1 cellular context compared by ENCODE assay signal in the genomic region with DNA sequence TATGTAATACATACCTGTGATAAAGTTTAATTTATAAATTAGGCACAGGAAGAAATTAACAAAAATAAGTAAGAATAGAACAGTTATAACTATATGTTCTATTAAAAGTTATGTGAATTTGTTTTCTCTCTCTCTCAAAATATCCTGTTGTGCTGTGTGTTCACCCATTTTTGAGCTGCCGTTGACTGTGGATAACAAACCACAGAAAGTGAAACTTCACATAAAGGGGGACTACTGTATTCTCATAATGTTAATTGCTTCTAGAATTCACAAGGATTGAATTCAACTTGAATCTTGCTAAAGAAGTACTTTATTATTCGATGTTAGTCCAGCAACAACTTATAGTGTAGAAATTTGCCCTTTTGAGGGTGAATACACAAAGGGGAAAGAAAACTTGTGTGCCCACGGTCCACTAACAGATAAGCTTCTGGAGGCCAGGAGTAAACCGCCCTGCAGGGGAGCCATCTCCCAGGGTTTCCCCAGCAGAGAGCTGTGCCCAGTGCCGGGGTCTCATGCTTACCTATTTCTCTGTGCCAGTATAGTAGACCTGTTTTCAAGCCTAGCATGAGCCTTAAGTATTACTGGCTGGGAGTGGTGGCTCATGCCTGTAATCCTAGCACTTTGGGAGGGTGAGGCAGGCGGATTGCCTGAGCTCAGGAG.
TF ChIP-seq lines count a peak whose summit lies in the region.

No MANE protein-coding gene starts in this region.

TF ChIP-seq in SK-N-SH treated with all-trans-retinoic acid at 6 μM for 48 hours, 23 proteins besides CTCF, POLR2A, EP300 and RAD21 (continued from another document):
- TF ChIP-seq, protein P1, sequence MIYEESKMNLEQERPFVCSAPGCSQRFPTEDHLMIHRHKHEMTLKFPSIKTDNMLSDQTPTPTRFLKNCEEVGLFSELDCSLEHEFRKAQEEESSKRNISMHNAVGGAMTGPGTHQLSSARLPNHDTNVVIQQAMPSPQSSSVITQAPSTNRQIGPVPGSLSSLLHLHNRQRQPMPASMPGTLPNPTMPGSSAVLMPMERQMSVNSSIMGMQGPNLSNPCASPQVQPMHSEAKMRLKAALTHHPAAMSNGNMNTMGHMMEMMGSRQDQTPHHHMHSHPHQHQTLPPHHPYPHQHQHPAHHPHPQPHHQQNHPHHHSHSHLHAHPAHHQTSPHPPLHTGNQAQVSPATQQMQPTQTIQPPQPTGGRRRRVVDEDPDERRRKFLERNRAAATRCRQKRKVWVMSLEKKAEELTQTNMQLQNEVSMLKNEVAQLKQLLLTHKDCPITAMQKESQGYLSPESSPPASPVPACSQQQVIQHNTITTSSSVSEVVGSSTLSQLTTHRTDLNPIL (CRISPR knock-in tag; IDR thresholded peaks at IDR 0.05; ENCODE audit: low read depth) = no peak
- no peak for TF ChIP-seq ZNF70 (CRISPR knock-in tag; IDR thresholded peaks at IDR 0.05)
- no peak for TF ChIP-seq ARNTL (CRISPR knock-in tag; IDR thresholded peaks at IDR 0.05; ENCODE audit: borderline replicate concordance, low read depth)
- no peak for TF ChIP-seq OSR1 (CRISPR knock-in tag; IDR thresholded peaks at IDR 0.05)
- no peak for TF ChIP-seq ISL1 (CRISPR knock-in tag; IDR thresholded peaks at IDR 0.05)
- no peak for TF ChIP-seq ZC3H10 (CRISPR knock-in tag; IDR thresholded peaks at IDR 0.05)
- no peak for TF ChIP-seq CSDC2 (CRISPR knock-in tag; IDR thresholded peaks at IDR 0.05)
- no peak for TF ChIP-seq BACH2 (CRISPR knock-in tag; IDR thresholded peaks at IDR 0.05; ENCODE audit: borderline replicate concordance)
- TF ChIP-seq GLIS3 (CRISPR knock-in tag; IDR thresholded peaks at IDR 0.05) = no peak
- TF ChIP-seq, protein P2, sequence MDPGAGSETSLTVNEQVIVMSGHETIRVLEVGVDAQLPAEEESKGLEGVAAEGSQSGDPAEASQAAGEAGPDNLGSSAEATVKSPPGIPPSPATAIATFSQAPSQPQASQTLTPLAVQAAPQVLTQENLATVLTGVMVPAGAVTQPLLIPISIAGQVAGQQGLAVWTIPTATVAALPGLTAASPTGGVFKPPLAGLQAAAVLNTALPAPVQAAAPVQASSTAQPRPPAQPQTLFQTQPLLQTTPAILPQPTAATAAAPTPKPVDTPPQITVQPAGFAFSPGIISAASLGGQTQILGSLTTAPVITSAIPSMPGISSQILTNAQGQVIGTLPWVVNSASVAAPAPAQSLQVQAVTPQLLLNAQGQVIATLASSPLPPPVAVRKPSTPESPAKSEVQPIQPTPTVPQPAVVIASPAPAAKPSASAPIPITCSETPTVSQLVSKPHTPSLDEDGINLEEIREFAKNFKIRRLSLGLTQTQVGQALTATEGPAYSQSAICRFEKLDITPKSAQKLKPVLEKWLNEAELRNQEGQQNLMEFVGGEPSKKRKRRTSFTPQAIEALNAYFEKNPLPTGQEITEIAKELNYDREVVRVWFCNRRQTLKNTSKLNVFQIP (CRISPR knock-in tag; IDR thresholded peaks at IDR 0.05; ENCODE audit: borderline replicate concordance, low read depth) = no peak
